14 cellular contexts compared by ENCODE assay signal in the genomic region with DNA sequence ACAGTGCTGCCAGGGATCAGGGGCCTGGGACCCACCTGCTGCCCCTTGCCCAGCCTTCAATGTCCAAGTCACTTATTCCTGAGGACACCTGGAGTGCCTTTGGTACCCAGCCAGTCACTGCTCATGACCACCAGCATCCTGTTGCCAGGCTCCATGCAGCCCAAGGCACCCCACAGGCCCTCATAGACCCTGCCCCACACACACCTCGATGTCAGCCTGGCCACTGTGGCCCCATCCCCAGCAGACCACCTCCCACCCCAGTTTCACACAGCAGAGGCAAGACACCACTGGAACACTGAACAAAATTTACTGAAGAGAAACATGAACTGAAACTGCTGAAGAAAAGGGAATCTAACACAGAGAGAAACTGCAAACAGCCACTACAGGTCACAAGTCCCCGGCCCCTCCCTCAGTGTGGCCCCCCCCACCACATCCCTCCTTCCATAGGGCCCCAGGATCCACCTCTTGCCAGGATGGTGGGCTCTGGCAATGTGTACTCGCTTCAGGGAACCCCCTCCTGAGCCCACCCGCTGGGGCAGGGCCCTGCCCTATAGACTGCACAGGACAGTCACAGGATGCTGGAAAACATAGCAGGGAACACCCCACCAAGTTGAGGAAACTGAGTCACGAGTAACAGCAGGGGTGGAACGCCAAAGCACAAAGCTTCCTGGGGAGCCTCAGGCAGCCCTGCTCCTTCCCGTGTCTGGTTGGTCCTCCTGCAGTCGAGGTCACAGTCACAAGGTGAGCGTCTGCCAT. TPM values are rescaled to one million over a fixed set of nuclear protein-coding genes. Genes with fewer than 3 reads are reported as not detected.
DNase-seq lines count a peak whose midpoint lies in the region; ATAC-seq lines count a peak whose summit lies in the region.
"Had no signal": no experiment of that assay in that cellular context is flagged by ENCODE, and none has a peak within 500 bp of the region (broad histone marks: within the 10 kb centered on the region; RNA-seq: fewer than 3 reads in every experiment).

No MANE protein-coding gene starts in this region.

- no peaks in the 10 kb centered on the region for H3K9me3 Mint-ChIP-seq in activated CD4-positive, alpha-beta T cell treated with anti-CD3 and anti-CD28 coated beads, Interleukin-2, amount 10 ng/mL, durations not matched to agents 24 days and 14 days

- H3K4me1 Mint-ChIP-seq in activated CD4-positive, alpha-beta T cell treated with anti-CD3 and anti-CD28 coated beads, Interleukin-2, amount 10 ng/mL, durations not matched to agents 24 days and 14 days, result peaks cover 16% of the 10 kb centered on the region
- H3K4me1 Mint-ChIP-seq in T-helper 17 cell, result peaks cover 12% of the 10 kb centered on the region

- H3K4me3 Mint-ChIP-seq in activated CD4-positive, alpha-beta T cell treated with anti-CD3 and anti-CD28 coated beads, Interleukin-2, amount 10 ng/mL, durations not matched to agents 24 days and 14 days, result peak overlapping the region; percentile 41
- peak overlapping the region; percentile 69 for H3K4me3 Mint-ChIP-seq in T-helper 17 cell

- H3K27me3 Mint-ChIP-seq in activated CD4-positive, alpha-beta T cell treated with anti-CD3 and anti-CD28 coated beads, Interleukin-2, amount 10 ng/mL, durations not matched to agents 24 days and 14 days, result no peaks in the 10 kb centered on the region
- no peaks in the 10 kb centered on the region for H3K27me3 Mint-ChIP-seq in T-helper 17 cell

- ATAC-seq in GM21367 (IDR thresholded peaks at IDR 0.05; ENCODE audit: unreplicated experiment) (peak; percentile 63), T-helper 17 cell (no peak), GM18502 (IDR thresholded peaks at IDR 0.05; ENCODE audit: poor library complexity, unreplicated experiment) (no peak)
- ATAC-seq: gastrocnemius medialis, SK-N-SH treated with all-trans-retinoic acid at 6 μM for 48 hours had no signal

- H3K27ac Mint-ChIP-seq in activated CD4-positive, alpha-beta T cell treated with anti-CD3 and anti-CD28 coated beads, Interleukin-2, amount 10 ng/mL, durations not matched to agents 24 days and 14 days, result peak overlapping the region; percentile 62
- peak overlapping the region; percentile 66 for H3K27ac Mint-ChIP-seq in T-helper 17 cell

- H3K9me3 ChIP-seq in T-helper 17 cell (ENCODE audit: control insufficient read depth, low read length, poor library complexity, severe bottlenecking), result no peaks in the 10 kb centered on the region
- H3K9me3 ChIP-seq: gastrocnemius medialis, transverse colon had no signal

- DNase-seq in activated CD4-positive, alpha-beta T cell treated with anti-CD3 and anti-CD28 coated beads, Interleukin-2, amount 10 ng/mL, durations not matched to agents 24 days and 14 days, result no peak
- no peak for DNase-seq in activated CD4-positive, alpha-beta T cell treated with anti-CD3 and anti-CD28 coated beads, Interleukin-2, amount 50 U/mL, for 48 hours
- no peak for DNase-seq in T-helper 17 cell
- peak; percentile 9 for DNase-seq in pons (ENCODE audit: low spot score)
- DNase-seq in SW 1271 (lab: John Stamatoyannopoulos, UW), result no peak
- no peak for DNase-seq in NCI-H69 (lab: John Stamatoyannopoulos, UW)
- DNase-seq: gastrocnemius medialis, Kasumi-1, NCI-H2081 treated with DMSO at 0.1 percent for 48 hours, transverse colon had no signal

- intact Hi-C loops in activated CD4-positive, alpha-beta T cell treated with anti-CD3 and anti-CD28 coated beads, Interleukin-2, amount 10 ng/mL, durations not matched to agents 24 days and 14 days (cut with micrococcal nuclease), result no loop called here

- no peaks in the 10 kb centered on the region for H3K36me3 Mint-ChIP-seq in activated CD4-positive, alpha-beta T cell treated with anti-CD3 and anti-CD28 coated beads, Interleukin-2, amount 10 ng/mL, durations not matched to agents 24 days and 14 days (ENCODE audit: low read depth)
- H3K36me3 Mint-ChIP-seq in T-helper 17 cell (ENCODE audit: low read depth), result no peaks in the 10 kb centered on the region

RNA-seq across cellular contexts. Expression of a gene that starts 5.2 kb away (rescaled TPM):
- total RNA-seq in activated CD4-positive, alpha-beta T cell treated with anti-CD3 and anti-CD28 coated beads, Interleukin-2, amount 10 ng/mL, durations not matched to agents 24 days and 14 days, result not detected in 2 replicates
- under 1 TPM; 0.07 to 0.16 TPM for total RNA-seq in T-helper 17 cell
- total RNA-seq: cardiac muscle cell, gastrocnemius medialis, transverse colon had no signal
